Comparison of ENCODE assay signal across 15 cellular contexts in the genomic region with DNA sequence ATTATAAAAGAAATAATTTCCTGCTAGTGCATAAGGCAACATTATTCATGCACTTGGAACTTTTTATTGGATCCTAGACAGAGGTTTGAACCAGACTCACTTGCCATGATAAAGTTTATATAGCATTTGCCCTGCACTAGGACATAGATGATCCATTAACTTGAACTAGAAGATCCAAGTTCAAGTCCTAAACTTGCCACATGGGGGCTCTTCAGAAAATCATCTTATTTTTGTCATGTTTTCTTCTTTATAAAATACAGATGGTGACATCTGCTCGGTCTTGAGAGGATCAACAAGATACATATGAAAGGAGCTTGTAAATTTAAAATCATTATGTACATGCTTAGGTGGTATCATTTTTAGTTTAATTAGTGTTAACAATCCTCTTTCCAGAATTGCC.
DNase-seq lines count a peak whose midpoint lies in the region; ATAC-seq, FAIRE-seq and TF ChIP-seq lines count a peak whose summit lies in the region.
"Had no signal": no experiment of that assay in that cellular context is flagged by ENCODE, and none has a peak within 500 bp of the region (broad histone marks: within the 10 kb centered on the region; RNA-seq: fewer than 3 reads in every experiment).

No MANE protein-coding gene starts in this region.

- ATAC-seq in GM12878 (no peak), Right ventricle myocardium inferior (no peak)
- ATAC-seq: effector memory CD8-positive, alpha-beta T cell; T-helper 17 cell had no signal

- CTCF ChIA-PET in GM12878 (lab: Yijun Ruan, JAX): no interaction called here

- no peak for FAIRE-seq in GM12878 (lab: Jason Lieb, UNC)

- POLR2A ChIA-PET in GM12878 (lab: Charles Lee): no interaction called here

- TF ChIP-seq CTCF in Loucy (conservative IDR thresholded peaks at IDR 0.05; ENCODE audit: low read length) (peak; percentile 52), GM12878 (IDR thresholded peaks at IDR 0.05 in 2 of 3, conservative IDR thresholded peaks at IDR 0.05 in 1 of 3; ENCODE audit: control insufficient read depth in 2 of 3, extremely low read depth in 1 of 3, insufficient read depth in 1 of 3, low read depth in 3 of 3, low read length in 3 of 3) (0 out of 6 replicates have a peak, but pooled peaks of 1 of the 3 experiments have one; percentile 9), retinal pigment epithelial cell (conservative IDR thresholded peaks at IDR 0.05; ENCODE audit: low read depth, low read length) (peak; percentile 32)

- H3F3A ChIP-seq in Loucy (ENCODE audit: low read depth): peaks cover 5% of the 10 kb centered on the region; the same call in 1 of the 2 replicates

- BruUV-seq in GM12878 (replicated peaks; lab: Mats Ljungman, UMichigan): no TSS peak

- H3K4me1 ChIP-seq in Loucy (ENCODE audit: insufficient read depth, low read length, poor library complexity, severe bottlenecking): peaks cover 30% of the 10 kb centered on the region
- no peaks in the 10 kb centered on the region for H3K4me1 ChIP-seq in GM12878 (ENCODE audit: control insufficient read depth, insufficient read depth, low read length)
- H3K4me1 ChIP-seq: ascending aorta, spleen had no signal

- H3K9me3 ChIP-seq in Loucy (ENCODE audit: insufficient read depth, low read depth, low read length): 0 out of 2 replicates have a peak, but pooled peaks cover 4% of the 10 kb centered on the region
- H3K9me3 ChIP-seq in GM12878 (replicated peaks; ENCODE audit: control insufficient read depth, insufficient read depth, low read length): no peaks in the 10 kb centered on the region
- H3K9me3 ChIP-seq: ascending aorta, spleen had no signal

- H2AFZ ChIP-seq in Loucy (ENCODE audit: low read length) (no peak overlapping the region), GM12878 (ENCODE audit: control insufficient read depth, low read depth, low read length) (no peak overlapping the region)
- H2AFZ ChIP-seq: PC-9 had no signal

- peak; percentile 5 for DNase-seq in DMS53 (lab: John Stamatoyannopoulos, UW)
- DNase-seq in DMS53 treated with DMSO at 0.1 percent for 48 hours (lab: John Stamatoyannopoulos, UW; ENCODE audit: unreplicated experiment): no peak
- no peak for DNase-seq in GM12878 (ENCODE audit: low read depth, low spot score)
- DNase-seq in retinal pigment epithelial cell (ENCODE audit: low read depth): no peak
- no peak for DNase-seq in NCI-H2196 (lab: John Stamatoyannopoulos, UW; ENCODE audit: unreplicated experiment)
- DNase-seq in activated CD4-positive, alpha-beta T cell treated with anti-CD3 and anti-CD28 coated beads for 48 hours: no peak
- DNase-seq in Right ventricle myocardium inferior (ENCODE audit: missing footprints): no peak
- DNase-seq: 8988T; effector memory CD8-positive, alpha-beta T cell; NCI-H2107; PC-9; spleen; T-helper 17 cell had no signal

- intact Hi-C loops in GM12878 (cut with micrococcal nuclease; ENCODE audit: unreplicated experiment): loop anchor here (1.0 to 5.0 kb wide), 2 partner anchors 109 to 287 kb away; no protein-coding TSS in a partner anchor
- intact Hi-C loops in Right ventricle myocardium inferior (cut with DNase I): no loop called here

- in situ Hi-C loops in GM12878 (cut with MboI): no loop called here

- H4K20me1 ChIP-seq in Loucy (ENCODE audit: insufficient read depth, low read length, poor library complexity, severe bottlenecking) (no peaks in the 10 kb centered on the region), GM12878 (ENCODE audit: control insufficient read depth, insufficient read depth) (no peaks in the 10 kb centered on the region)

- H3K27me3 ChIP-seq in Loucy (ENCODE audit: insufficient read depth, low read length, poor library complexity, severe bottlenecking): no peaks in the 10 kb centered on the region
- H3K27me3 ChIP-seq in GM12878 (replicated peaks in 1 of 2; ENCODE audit: control insufficient read depth in 2 of 2, insufficient read depth in 2 of 2, low read length in 1 of 2): no peaks in the 10 kb centered on the region
- H3K27me3 ChIP-seq: ascending aorta had no signal

- H3K4me3 ChIP-seq in Loucy (ENCODE audit: low read length, poor library complexity, severe bottlenecking) (no peak overlapping the region), GM12878 (no peak overlapping the region), retinal pigment epithelial cell (ENCODE audit: low read length) (no peak overlapping the region)
- H3K4me3 ChIP-seq: ascending aorta, PC-9, spleen had no signal

- TF ChIP-seq EP300 in GM12878 (IDR thresholded peaks at IDR 0.05; ENCODE audit: borderline replicate concordance in 1 of 2, control insufficient read depth in 1 of 2, low read depth in 2 of 2, low read length in 2 of 2): no peak

- no peak overlapping the region for H3K9ac ChIP-seq in Loucy (ENCODE audit: low read depth, low read length, poor library complexity, severe bottlenecking)
- no peak overlapping the region for H3K9ac ChIP-seq in GM12878 (ENCODE audit: control insufficient read depth, insufficient read depth, low read length)

- no peaks in the 10 kb centered on the region for H3K9me2 ChIP-seq in Loucy (replicated peaks; ENCODE audit: low read depth, low read length)

- no peaks in the 10 kb centered on the region for H3K36me3 ChIP-seq in Loucy (ENCODE audit: insufficient read depth, low read length)
- H3K36me3 ChIP-seq in GM12878 (ENCODE audit: control insufficient read depth in 2 of 2, insufficient read depth in 2 of 2, low read length in 1 of 2): no peaks in the 10 kb centered on the region
- H3K36me3 ChIP-seq: ascending aorta, spleen had no signal

- H3K79me2 ChIP-seq in Loucy (ENCODE audit: insufficient read depth, low read length) (no peaks in the 10 kb centered on the region), GM12878 (ENCODE audit: control insufficient read depth, insufficient read depth, low read length) (no peaks in the 10 kb centered on the region)

- TF ChIP-seq RAD21 in GM12878 (IDR thresholded peaks at IDR 0.05; ENCODE audit: insufficient read depth, low read depth, low read length): 0 out of 2 replicates have a peak, but pooled peaks have one; percentile 11

- SMC1A ChIA-PET in GM12878 (lab: Charles Lee; ENCODE audit: uncharacterized antibody, unreplicated experiment): no interaction called here

- no peak overlapping the region for H3K4me2 ChIP-seq in Loucy (ENCODE audit: low read depth, low read length, poor library complexity, severe bottlenecking)
- H3K4me2 ChIP-seq in GM12878 (ENCODE audit: control insufficient read depth, insufficient read depth): no peak overlapping the region
- H3K4me2 ChIP-seq: PC-9 had no signal

- RAD21 ChIA-PET in GM12878 (lab: Charles Lee; ENCODE audit: unreplicated experiment): no interaction called here

- H3K27ac ChIP-seq in GM12878 (ENCODE audit: control insufficient read depth, insufficient read depth): no peak overlapping the region
- H3K27ac ChIP-seq: ascending aorta, PC-9, spleen had no signal

- 0% methylated on average over 1 of the region's 1 CpG for WGBS in GM12878 (ENCODE audit: insufficient coverage, insufficient replicate concordance, low lambda C conversion rate, missing lambda C conversion rate)

- no peak for TF ChIP-seq POLR2A in GM12878 (IDR thresholded peaks at IDR 0.05; ENCODE audit: low read depth, low read length)

TF ChIP-seq in GM12878, 131 proteins besides CTCF, POLR2A, EP300 and RAD21 (continues in another document):
- TF ChIP-seq ZNF384 (IDR thresholded peaks at IDR 0.05; ENCODE audit: borderline replicate concordance, low read depth, low read length) (no peak), ESRRA (IDR thresholded peaks at IDR 0.05; ENCODE audit: low read length) (no peak), CBFB (IDR thresholded peaks at IDR 0.05; ENCODE audit: low read depth) (no peak)
- TF ChIP-seq, protein P1, sequence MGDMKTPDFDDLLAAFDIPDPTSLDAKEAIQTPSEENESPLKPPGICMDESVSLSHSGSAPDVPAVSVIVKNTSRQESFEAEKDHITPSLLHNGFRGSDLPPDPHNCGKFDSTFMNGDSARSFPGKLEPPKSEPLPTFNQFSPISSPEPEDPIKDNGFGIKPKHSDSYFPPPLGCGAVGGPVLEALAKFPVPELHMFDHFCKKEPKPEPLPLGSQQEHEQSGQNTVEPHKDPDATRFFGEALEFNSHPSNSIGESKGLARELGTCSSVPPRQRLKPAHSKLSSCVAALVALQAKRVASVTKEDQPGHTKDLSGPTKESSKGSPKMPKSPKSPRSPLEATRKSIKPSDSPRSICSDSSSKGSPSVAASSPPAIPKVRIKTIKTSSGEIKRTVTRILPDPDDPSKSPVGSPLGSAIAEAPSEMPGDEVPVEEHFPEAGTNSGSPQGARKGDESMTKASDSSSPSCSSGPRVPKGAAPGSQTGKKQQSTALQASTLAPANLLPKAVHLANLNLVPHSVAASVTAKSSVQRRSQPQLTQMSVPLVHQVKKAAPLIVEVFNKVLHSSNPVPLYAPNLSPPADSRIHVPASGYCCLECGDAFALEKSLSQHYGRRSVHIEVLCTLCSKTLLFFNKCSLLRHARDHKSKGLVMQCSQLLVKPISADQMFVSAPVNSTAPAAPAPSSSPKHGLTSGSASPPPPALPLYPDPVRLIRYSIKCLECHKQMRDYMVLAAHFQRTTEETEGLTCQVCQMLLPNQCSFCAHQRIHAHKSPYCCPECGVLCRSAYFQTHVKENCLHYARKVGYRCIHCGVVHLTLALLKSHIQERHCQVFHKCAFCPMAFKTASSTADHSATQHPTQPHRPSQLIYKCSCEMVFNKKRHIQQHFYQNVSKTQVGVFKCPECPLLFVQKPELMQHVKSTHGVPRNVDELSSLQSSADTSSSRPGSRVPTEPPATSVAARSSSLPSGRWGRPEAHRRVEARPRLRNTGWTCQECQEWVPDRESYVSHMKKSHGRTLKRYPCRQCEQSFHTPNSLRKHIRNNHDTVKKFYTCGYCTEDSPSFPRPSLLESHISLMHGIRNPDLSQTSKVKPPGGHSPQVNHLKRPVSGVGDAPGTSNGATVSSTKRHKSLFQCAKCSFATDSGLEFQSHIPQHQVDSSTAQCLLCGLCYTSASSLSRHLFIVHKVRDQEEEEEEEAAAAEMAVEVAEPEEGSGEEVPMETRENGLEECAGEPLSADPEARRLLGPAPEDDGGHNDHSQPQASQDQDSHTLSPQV (IDR thresholded peaks at IDR 0.05): no peak
- TF ChIP-seq, protein P2, sequence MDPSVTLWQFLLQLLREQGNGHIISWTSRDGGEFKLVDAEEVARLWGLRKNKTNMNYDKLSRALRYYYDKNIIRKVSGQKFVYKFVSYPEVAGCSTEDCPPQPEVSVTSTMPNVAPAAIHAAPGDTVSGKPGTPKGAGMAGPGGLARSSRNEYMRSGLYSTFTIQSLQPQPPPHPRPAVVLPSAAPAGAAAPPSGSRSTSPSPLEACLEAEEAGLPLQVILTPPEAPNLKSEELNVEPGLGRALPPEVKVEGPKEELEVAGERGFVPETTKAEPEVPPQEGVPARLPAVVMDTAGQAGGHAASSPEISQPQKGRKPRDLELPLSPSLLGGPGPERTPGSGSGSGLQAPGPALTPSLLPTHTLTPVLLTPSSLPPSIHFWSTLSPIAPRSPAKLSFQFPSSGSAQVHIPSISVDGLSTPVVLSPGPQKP (IDR thresholded peaks at IDR 0.05; ENCODE audit: low read depth, low read length): no peak
